ENCODE assay signal across 8 cellular contexts in genomic region chr15:75203017-75203907, GRCh38. TPM values are rescaled to one million over a fixed set of nuclear protein-coding genes. Genes with fewer than 3 reads are reported as not detected.
DNase-seq lines count a peak whose midpoint lies in the region; ATAC-seq, FAIRE-seq and TF ChIP-seq lines count a peak whose summit lies in the region.

No MANE protein-coding gene starts in this region.

- FAIRE-seq in K562 (lab: Jason Lieb, UNC) = peak; percentile 54
- no peak for FAIRE-seq in urothelium cell line (lab: Jason Lieb, UNC)

- H3K27ac ChIP-seq in 22Rv1 = peak overlapping the region; percentile 77
- no peak overlapping the region for H3K27ac ChIP-seq in HUES64 (ENCODE audit: low read depth, low read length)
- peak overlapping the region; percentile 84 for H3K27ac ChIP-seq in K562 (ENCODE audit: extremely low read depth, low read depth, low read length)

- TF ChIP-seq CTCF in 22Rv1 (IDR thresholded peaks at IDR 0.05) = no peak
- TF ChIP-seq CTCF in K562 (IDR thresholded peaks at IDR 0.05 in 2 of 3, conservative IDR thresholded peaks at IDR 0.05 in 1 of 3; ENCODE audit: insufficient read depth in 2 of 3, low read depth in 1 of 3, low read length in 3 of 3) = no peak

- peak overlapping the region; percentile 89 for H3K4me2 ChIP-seq in K562 (ENCODE audit: insufficient read depth, low read length)

- DNase-seq in K562 (ENCODE audit: extremely low read depth in 1 of 4, low spot score in 3 of 4) (peak in 2 of 4 experiments; percentile 27 to 30), lung microvascular endothelial cell (ENCODE audit: low read depth in 2 of 2) (peak; percentile 59 to 62), urothelium cell line (ENCODE audit: low spot score) (peak; percentile 39), NCI-H1694 (lab: John Stamatoyannopoulos, UW) (no peak), NCI-H446 (lab: John Stamatoyannopoulos, UW) (no peak)

- TF ChIP-seq POLR2A in K562 (conservative IDR thresholded peaks at IDR 0.05) = no peak

- intact Hi-C loops in K562 (cut with micrococcal nuclease) = loop anchor here (5.0 to 10.0 kb wide), 3 partner anchors 76 to 428 kb away; partner anchors contain the start of gene RPP25

- in situ Hi-C loops in K562 (cut with MboI) = loop anchor here (5.0 kb wide), 1 partner anchor 176 kb away; no protein-coding TSS in a partner anchor

- peaks cover 17% of the 10 kb centered on the region for H3K9me1 ChIP-seq in K562 (ENCODE audit: control insufficient read depth, insufficient read depth, low read length)

- peak overlapping the region; percentile 93 for H3K4me3 ChIP-seq in HUES64 (ENCODE audit: low read length)
- H3K4me3 ChIP-seq in K562 = peak overlapping the region; percentile 89

- H3K36me3 ChIP-seq in HUES64 (ENCODE audit: insufficient read depth, low read length) (peaks cover 27% of the 10 kb centered on the region), K562 (ENCODE audit: control insufficient read depth, insufficient read depth, low read length) (peaks cover 32% of the 10 kb centered on the region; the same call in 2 of the 3 replicates)

- H4K20me1 ChIP-seq in K562 (replicated peaks; ENCODE audit: control insufficient read depth, insufficient read depth, low read length) = peaks cover 49% of the 10 kb centered on the region

- peaks cover 7% of the 10 kb centered on the region; the same call in 1 of the 2 replicates for H3K27me3 ChIP-seq in HUES64 (ENCODE audit: insufficient read depth, low read length)
- no peaks in the 10 kb centered on the region; a peak in 1 of 5 replicates for H3K27me3 ChIP-seq in K562 (ENCODE audit: control insufficient read depth in 2 of 2, insufficient read depth in 2 of 2, low read length in 2 of 2)

- peak overlapping the region; percentile 91 for H3K9ac ChIP-seq in HUES64 (ENCODE audit: low read depth, low read length)
- peak overlapping the region; percentile 86 to 95 for H3K9ac ChIP-seq in K562 (ENCODE audit: insufficient read depth in 1 of 2, low read depth in 2 of 2, low read length in 2 of 2)

- TF ChIP-seq EP300 in K562 (IDR thresholded peaks at IDR 0.05; ENCODE audit: low read length) = no peak

- CTCF ChIA-PET in K562 (lab: Yijun Ruan, JAX; ENCODE audit: low intra/inter-chr PET ratio) = interaction anchor here (1.9 to 4.7 kb wide), 3 partner anchors 160 to 174 kb away, joined by 9 to 76 read pairs (median 19); no protein-coding TSS in a partner anchor

- TF ChIP-seq RAD21 in K562 (CRISPR knock-in tag; conservative IDR thresholded peaks at IDR 0.05 in 1 of 2, IDR thresholded peaks at IDR 0.05 in 1 of 2) = no peak

- no peaks in the 10 kb centered on the region for H3K9me3 ChIP-seq in HUES64 (ENCODE audit: insufficient read depth, low read depth, low read length)
- no peaks in the 10 kb centered on the region for H3K9me3 ChIP-seq in K562 (replicated peaks; ENCODE audit: control insufficient read depth, insufficient read depth, low read depth, low read length)

- H3K79me2 ChIP-seq in K562 (ENCODE audit: control insufficient read depth, insufficient read depth, low read length) = peaks cover 64% of the 10 kb centered on the region

- WGBS in HUES64 = 20% methylated on average over 18 of the region's 18 CpGs
- WGBS in K562 (ENCODE audit: insufficient coverage, low coverage, missing lambda C conversion rate) = 10% methylated on average over 16 of the region's 18 CpGs

- H3K4me1 ChIP-seq in HUES64 (ENCODE audit: insufficient read depth, low read length) = peaks cover 29% of the 10 kb centered on the region
- peaks cover 48 to 50% of the 10 kb centered on the region in 2 experiments for H3K4me1 ChIP-seq in K562 (replicated peaks in 1 of 2; ENCODE audit: control insufficient read depth in 2 of 2, insufficient read depth in 2 of 2, low read length in 2 of 2)

- ATAC-seq in K562 = no peak
- ATAC-seq in GM19463 (IDR thresholded peaks at IDR 0.05; ENCODE audit: unreplicated experiment) = no peak

- POLR2A ChIA-PET in K562 (lab: Yijun Ruan, JAX) = interaction anchor here (0.5 to 2.7 kb wide), 15 partner anchors 11 to 497 kb away, joined by 3 to 20 read pairs (median 4); partner anchors contain the start of gene PPCDC

- peak overlapping the region; percentile 92 for H2AFZ ChIP-seq in K562 (ENCODE audit: low read depth, low read length)

- TSS peak; percentile 40 for BruUV-seq in K562 (replicated peaks; lab: Mats Ljungman, UMichigan)

TF ChIP-seq in K562, 482 proteins besides CTCF, POLR2A, EP300 and RAD21:
- TF ChIP-seq SMAD2 (IDR thresholded peaks at IDR 0.05; ENCODE audit: low read depth, low read length) = no peak
- no peak for TF ChIP-seq HEY1 (CRISPR knock-in tag; IDR thresholded peaks at IDR 0.05; ENCODE audit: borderline replicate concordance)
- no peak for TF ChIP-seq ETV1 (tag; conservative IDR thresholded peaks at IDR 0.05; ENCODE audit: low read depth)
- TF ChIP-seq L3MBTL2 (IDR thresholded peaks at IDR 0.05) = no peak
- TF ChIP-seq TFAM (CRISPR knock-in tag; conservative IDR thresholded peaks at IDR 0.05) = no peak
- TF ChIP-seq HNRNPLL (IDR thresholded peaks at IDR 0.05; ENCODE audit: low read depth, low read length, poor library complexity, severe bottlenecking) = no peak
- 0 out of 2 replicates have a peak, but pooled peaks have one; percentile 25 for TF ChIP-seq FOXP4 (CRISPR knock-in tag; IDR thresholded peaks at IDR 0.05; ENCODE audit: borderline replicate concordance)
- no peak for TF ChIP-seq CBX3 (IDR thresholded peaks at IDR 0.05; ENCODE audit: borderline replicate concordance in 1 of 2, low read length in 2 of 2)
- peak; percentile 1 for TF ChIP-seq CHD1 (IDR thresholded peaks at IDR 0.05; ENCODE audit: low read length)
- TF ChIP-seq YY1 (IDR thresholded peaks at IDR 0.05; ENCODE audit: borderline replicate concordance in 1 of 3, control insufficient read depth in 1 of 3, extremely low read depth in 1 of 3, insufficient read depth in 3 of 3, insufficient read length in 1 of 3, insufficient replicate concordance in 2 of 3, low read depth in 1 of 3, low read length in 2 of 3) = peak in 1 of 3 experiments; percentile 3
- TF ChIP-seq ELF1 (tag; IDR thresholded peaks at IDR 0.05) = peak; percentile 39

RNA-seq across cellular contexts. Expression of gene C15orf39, which starts 1.6 kb away (rescaled TPM):
- 20.3 TPM for polyA plus RNA-seq in HUES64 (2013, experiment 1 of 2)
- polyA plus RNA-seq in HUES64 (2013, experiment 2 of 2) = 21.7 TPM
- total RNA-seq in K562 (2011; cell fraction: chromatin; rRNA removed; ENCODE audit: low replicate concordance) = 16.6 and 54.7 TPM in 2 replicates
- 33.4 and 38.0 TPM in 2 replicates for total RNA-seq in K562 (2011; cell fraction: nucleolus; rRNA removed)
- 26.0 and 26.7 TPM in 2 replicates for total RNA-seq in K562 (2011; cell fraction: nucleoplasm; rRNA removed)
- total RNA-seq in K562 (2014; rRNA removed) (8.7 and 14.4 TPM in 2 replicates), K562 (2014; rRNA removed; fragmentation: Illumina TruSeq; extraction: Trizol) (1.6 and 2.6 TPM in 2 replicates), K562 (2015; rRNA removed; fragmentation: Illumina TruSeq; extraction: Trizol) (4.4 and 5.2 TPM in 2 replicates), K562 (2021) (29.8 and 34.1 TPM in 2 replicates), lung microvascular endothelial cell (3.6 and 4.1 TPM in 2 replicates)
- polyA plus RNA-seq in K562 (2011; rRNA removed) (1.9 and 6.4 TPM in 2 replicates), K562 (2014; fragmentation: Illumina TruSeq; extraction: Trizol) (11.3 and 17.1 TPM in 2 replicates), K562 (2014; fragmentation: Nextera tagmentation; extraction: Ambion mirVana) (under 1 TPM; 0.31 to 0.60 TPM), K562 (2014; rRNA removed) (7.4 and 7.9 TPM in 2 replicates)
- polyA plus RNA-seq in K562 (2011; cell fraction: cytosol; rRNA removed) = 3.3 and 7.1 TPM in 2 replicates
- 11.3 and 15.1 TPM in 2 replicates for polyA plus RNA-seq in K562 (2011; cell fraction: nucleus; rRNA removed)
- polyA plus RNA-seq in K562 (2012) = 14.2 and 26.5 TPM in 2 replicates
- polyA minus RNA-seq in K562 (2011; rRNA and poly(A)+ RNA removed) = 4.8 and 5.4 TPM in 2 replicates
- polyA minus RNA-seq in K562 (2011; cell fraction: cytosol; rRNA and poly(A)+ RNA removed) = 15.2 and 22.0 TPM in 2 replicates
- 15.1 and 18.7 TPM in 2 replicates for polyA minus RNA-seq in K562 (2011; cell fraction: nucleus; rRNA and poly(A)+ RNA removed)

RNA-seq across cellular contexts. Expression of gene GOLGA6C, which starts 54.9 kb away (rescaled TPM):
- polyA plus RNA-seq in HUES64 (2013, experiment 1 of 2) = not detected
- 0.19 TPM for polyA plus RNA-seq in HUES64 (2013, experiment 2 of 2)
- not detected in 2 replicates for total RNA-seq in K562 (2011; cell fraction: chromatin; rRNA removed; ENCODE audit: low replicate concordance)
- total RNA-seq in K562 (2011; cell fraction: nucleolus; rRNA removed) = not detected in 2 replicates
- not detected in 2 replicates for total RNA-seq in K562 (2011; cell fraction: nucleoplasm; rRNA removed)
- total RNA-seq in K562 (2014; rRNA removed) (not detected in 2 replicates), K562 (2014; rRNA removed; fragmentation: Illumina TruSeq; extraction: Trizol) (not detected in 2 replicates), K562 (2015; rRNA removed; fragmentation: Illumina TruSeq; extraction: Trizol) (not detected in 2 replicates), K562 (2021) (not detected in 2 replicates), lung microvascular endothelial cell (not detected in 2 replicates)
- polyA plus RNA-seq in K562 (2011; rRNA removed) (not detected in 2 replicates), K562 (2014; fragmentation: Illumina TruSeq; extraction: Trizol) (not detected in 2 replicates), K562 (2014; fragmentation: Nextera tagmentation; extraction: Ambion mirVana) (not detected), K562 (2014; rRNA removed) (not detected in 2 replicates)
- not detected in 2 replicates for polyA plus RNA-seq in K562 (2011; cell fraction: cytosol; rRNA removed)
- not detected in 2 replicates for polyA plus RNA-seq in K562 (2011; cell fraction: nucleus; rRNA removed)
- not detected in 2 replicates for polyA plus RNA-seq in K562 (2012)
- not detected in 2 replicates for polyA minus RNA-seq in K562 (2011; rRNA and poly(A)+ RNA removed)
- polyA minus RNA-seq in K562 (2011; cell fraction: cytosol; rRNA and poly(A)+ RNA removed) = not detected in 2 replicates
- not detected in 2 replicates for polyA minus RNA-seq in K562 (2011; cell fraction: nucleus; rRNA and poly(A)+ RNA removed)

Comparison
In these comparisons a context has a peak if more than half of its experiments do, and no peak if none do; other contexts are left out.
1. DNase-seq: peak in lung microvascular endothelial cell (2 of 2) and urothelium cell line (single experiment); none in NCI-H1694 (single experiment) and NCI-H446 (0 of 2).